19 cellular contexts compared by ENCODE assay signal in genomic region chr1:223551610-223552009, GRCh38.
A peak's percentile ranks its signal among the peaks of the same experiment; 100 is the strongest.
DNase-seq lines count a peak whose midpoint lies in the region; ATAC-seq and TF ChIP-seq lines count a peak whose summit lies in the region.
"Had no signal": no experiment of that assay in that cellular context is flagged by ENCODE, and none has a peak within 500 bp of the region (broad histone marks: within the 10 kb centered on the region; RNA-seq: fewer than 3 reads in every experiment).

No MANE protein-coding gene starts in this region.

- ATAC-seq in stimulated activated naive B cell treated with anti-CD40 and anti-IgM and Interleukin-4, amounts not matched to agents 10 μg/mL and 1 μg/mL and 100 μg/mL, for 72 hours (replicated peaks): no peak
- no peak for ATAC-seq in HG03342 (IDR thresholded peaks at IDR 0.05; ENCODE audit: unreplicated experiment)
- ATAC-seq in GM21526 (IDR thresholded peaks at IDR 0.05; ENCODE audit: low FRiP score, unreplicated experiment): no peak
- ATAC-seq in GM18861 (IDR thresholded peaks at IDR 0.05; ENCODE audit: unreplicated experiment): no peak
- ATAC-seq: Right ventricle myocardium inferior had no signal

- H3K4me2 ChIP-seq in fibroblast of lung (ENCODE audit: extremely low read depth, insufficient read depth, low read length): no peak overlapping the region
- H3K4me2 ChIP-seq: KMS-11 had no signal

- H3K27me3 ChIP-seq in fibroblast of lung (ENCODE audit: control insufficient read depth, insufficient read depth, low read length): peaks cover 5% of the 10 kb centered on the region
- H3K27me3 ChIP-seq: SJSA1 had no signal

- TF ChIP-seq CTCF in VCaP (conservative IDR thresholded peaks at IDR 0.05) (no peak), fibroblast of lung (conservative IDR thresholded peaks at IDR 0.05 in 1 of 2, IDR thresholded peaks at IDR 0.05 in 1 of 2; ENCODE audit: low read depth in 1 of 2, low read length in 2 of 2) (no peak)

- no peak overlapping the region for H3K9ac ChIP-seq in fibroblast of lung (ENCODE audit: insufficient read depth, low read length)
- H3K9ac ChIP-seq: KMS-11 had no signal

- peak overlapping the region; percentile 26 for H3K27ac Mint-ChIP-seq in stimulated activated naive B cell treated with anti-CD40 and anti-IgM and Interleukin-4, amounts not matched to agents 10 μg/mL and 1 μg/mL and 100 μg/mL, for 72 hours
- H3K27ac Mint-ChIP-seq: CD8-positive, alpha-beta memory T cell; HFFc6 had no signal

- no peaks in the 10 kb centered on the region for H4K20me1 ChIP-seq in fibroblast of lung (ENCODE audit: control insufficient read depth, extremely low read depth, insufficient read depth, low read length)

- H3K4me3 Mint-ChIP-seq in stimulated activated naive B cell treated with anti-CD40 and anti-IgM and Interleukin-4, amounts not matched to agents 10 μg/mL and 1 μg/mL and 100 μg/mL, for 72 hours: no peak overlapping the region
- H3K4me3 Mint-ChIP-seq: CD8-positive, alpha-beta memory T cell; HFFc6 had no signal

- H3K27ac ChIP-seq in VCaP (peak overlapping the region; percentile 40; the same call in 1 of the 2 replicates), fibroblast of lung (ENCODE audit: insufficient read depth, low read length) (no peak overlapping the region)
- H3K27ac ChIP-seq: HL-60, KMS-11, SJSA1 had no signal

- H3K4me1 Mint-ChIP-seq in stimulated activated naive B cell treated with anti-CD40 and anti-IgM and Interleukin-4, amounts not matched to agents 10 μg/mL and 1 μg/mL and 100 μg/mL, for 72 hours: peaks cover 0 to 8% of the 10 kb centered on the region in 2 donors
- H3K4me1 Mint-ChIP-seq: CD8-positive, alpha-beta memory T cell had no signal

- no peaks in the 10 kb centered on the region for H3K9me3 ChIP-seq in fibroblast of lung (ENCODE audit: control insufficient read depth, insufficient read depth, low read depth, low read length)

- H3K36me3 ChIP-seq in fibroblast of lung (ENCODE audit: control insufficient read depth, insufficient read depth, low read length): no peaks in the 10 kb centered on the region
- H3K36me3 ChIP-seq: SJSA1 had no signal

- no peak overlapping the region for H2AFZ ChIP-seq in fibroblast of lung (ENCODE audit: low read length)

- H3K27me3 Mint-ChIP-seq in stimulated activated naive B cell treated with anti-CD40 and anti-IgM and Interleukin-4, amounts not matched to agents 10 μg/mL and 1 μg/mL and 100 μg/mL, for 72 hours: peaks cover 11 to 17% of the 10 kb centered on the region in 2 donors

- H3K79me2 ChIP-seq in fibroblast of lung (ENCODE audit: control insufficient read depth, insufficient read depth, low read length): no peaks in the 10 kb centered on the region

- H3K9me3 Mint-ChIP-seq in stimulated activated naive B cell treated with anti-CD40 and anti-IgM and Interleukin-4, amounts not matched to agents 10 μg/mL and 1 μg/mL and 100 μg/mL, for 72 hours: peaks cover 8 to 14% of the 10 kb centered on the region in 2 donors
- H3K9me3 Mint-ChIP-seq: HFFc6 had no signal

- no peak overlapping the region for H3K4me3 ChIP-seq in fibroblast of lung (replicated peaks in 1 of 4; ENCODE audit: control extremely low read depth in 1 of 4, insufficient read depth in 1 of 4, low read depth in 3 of 4, low read length in 4 of 4)
- H3K4me3 ChIP-seq: SJSA1 had no signal

- H3K36me3 Mint-ChIP-seq in stimulated activated naive B cell treated with anti-CD40 and anti-IgM and Interleukin-4, amounts not matched to agents 10 μg/mL and 1 μg/mL and 100 μg/mL, for 72 hours: peaks cover 0 to 8% of the 10 kb centered on the region in 2 donors

- H3K4me1 ChIP-seq in fibroblast of lung (ENCODE audit: control insufficient read depth, extremely low read depth, insufficient read depth, low read length): no peaks in the 10 kb centered on the region
- H3K4me1 ChIP-seq: SJSA1 had no signal

- DNase-seq in H4 (ENCODE audit: low spot score): peak; percentile 29
- DNase-seq in fibroblast of lung (ENCODE audit: low read depth in 2 of 2): peak; percentile 7 to 27
- no peak for DNase-seq in stimulated activated naive B cell treated with anti-CD40 and anti-IgM and Interleukin-4, amounts not matched to agents 10 μg/mL and 1 μg/mL and 100 μg/mL, for 72 hours
- DNase-seq: C1 segment of cervical spinal cord; CD8-positive, alpha-beta memory T cell; GF-D8; H7; HFFc6; NCI-H1105 treated with DMSO at 0.1 percent for 48 hours; NCI-H2029 treated with DMSO at 0.1 percent for 48 hours; NCI-H2171 had no signal
